Comparison of ENCODE assay signal across 1 cellular context in the genomic region with DNA sequence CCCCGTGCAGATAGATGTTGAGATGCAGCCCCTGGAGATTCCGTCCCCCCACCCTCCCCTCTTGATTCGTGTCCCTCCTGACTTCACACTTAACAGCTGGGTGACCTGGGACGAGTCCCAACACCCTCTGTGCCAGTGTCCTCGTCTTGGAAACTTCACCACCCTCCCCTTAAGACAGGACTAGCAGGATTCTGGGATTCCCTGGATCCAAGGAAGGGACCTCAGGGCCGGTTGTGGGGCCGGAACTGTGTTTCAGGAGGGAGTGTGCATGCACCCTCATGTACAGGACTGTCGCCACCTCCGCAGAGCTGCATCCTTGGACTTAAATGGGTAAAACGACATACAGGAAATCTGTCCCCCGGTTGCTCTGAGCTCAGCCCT.
TF ChIP-seq lines count a peak whose summit lies in the region.

No MANE protein-coding gene starts in this region.

TF ChIP-seq in WTC11, 78 proteins besides CTCF, POLR2A, EP300 and RAD21 (continued from another document):
- TF ChIP-seq USF1 (CRISPR knock-in tag; IDR thresholded peaks at IDR 0.05): no peak
- no peak for TF ChIP-seq ZNF671 (CRISPR knock-in tag; IDR thresholded peaks at IDR 0.05)
- no peak for TF ChIP-seq ZNF138 (CRISPR knock-in tag; conservative IDR thresholded peaks at IDR 0.05)
- TF ChIP-seq, protein P1, sequence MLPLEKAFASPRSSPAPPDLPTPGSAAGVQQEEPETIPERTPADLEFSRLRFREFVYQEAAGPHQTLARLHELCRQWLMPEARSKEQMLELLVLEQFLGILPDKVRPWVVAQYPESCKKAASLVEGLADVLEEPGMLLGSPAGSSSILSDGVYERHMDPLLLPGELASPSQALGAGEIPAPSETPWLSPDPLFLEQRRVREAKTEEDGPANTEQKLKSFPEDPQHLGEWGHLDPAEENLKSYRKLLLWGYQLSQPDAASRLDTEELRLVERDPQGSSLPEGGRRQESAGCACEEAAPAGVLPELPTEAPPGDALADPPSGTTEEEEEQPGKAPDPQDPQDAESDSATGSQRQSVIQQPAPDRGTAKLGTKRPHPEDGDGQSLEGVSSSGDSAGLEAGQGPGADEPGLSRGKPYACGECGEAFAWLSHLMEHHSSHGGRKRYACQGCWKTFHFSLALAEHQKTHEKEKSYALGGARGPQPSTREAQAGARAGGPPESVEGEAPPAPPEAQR (CRISPR knock-in tag; IDR thresholded peaks at IDR 0.05): no peak
- no peak for TF ChIP-seq NR2C2 (CRISPR knock-in tag; IDR thresholded peaks at IDR 0.05)
- no peak for TF ChIP-seq NR3C1 (CRISPR knock-in tag; conservative IDR thresholded peaks at IDR 0.05; ENCODE audit: low read depth)
- no peak for TF ChIP-seq E2F1 (CRISPR knock-in tag; IDR thresholded peaks at IDR 0.05)
- TF ChIP-seq ZNF396 (CRISPR knock-in tag; IDR thresholded peaks at IDR 0.05; ENCODE audit: borderline replicate concordance): no peak
- no peak for TF ChIP-seq NFATC4 (CRISPR knock-in tag; IDR thresholded peaks at IDR 0.05)
